Comparison of ENCODE assay signal across 1 cellular context in the genomic region with DNA sequence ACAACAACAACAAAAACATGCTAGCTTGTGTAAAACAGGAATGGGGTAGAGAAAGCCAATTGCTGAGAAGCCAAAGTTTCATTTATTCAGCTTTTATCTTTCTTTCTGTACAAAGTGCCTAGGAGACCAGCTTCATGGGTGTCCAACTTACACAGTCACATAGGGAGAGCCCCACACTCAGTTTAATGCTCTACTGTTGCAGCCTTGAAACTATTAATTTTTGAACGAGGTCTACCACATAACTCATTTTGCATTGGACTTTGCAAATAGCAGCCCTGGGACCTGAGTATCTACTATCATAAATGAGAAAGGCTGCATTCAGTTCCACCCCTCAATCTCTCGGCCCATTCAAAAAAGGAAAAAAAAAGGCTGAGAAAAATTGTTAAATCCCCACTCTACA.
TF ChIP-seq lines count a peak whose summit lies in the region.

No MANE protein-coding gene starts in this region.

TF ChIP-seq in GM12878, 131 proteins besides CTCF, POLR2A, EP300 and RAD21 (continued from another document):
- TF ChIP-seq, protein P1, sequence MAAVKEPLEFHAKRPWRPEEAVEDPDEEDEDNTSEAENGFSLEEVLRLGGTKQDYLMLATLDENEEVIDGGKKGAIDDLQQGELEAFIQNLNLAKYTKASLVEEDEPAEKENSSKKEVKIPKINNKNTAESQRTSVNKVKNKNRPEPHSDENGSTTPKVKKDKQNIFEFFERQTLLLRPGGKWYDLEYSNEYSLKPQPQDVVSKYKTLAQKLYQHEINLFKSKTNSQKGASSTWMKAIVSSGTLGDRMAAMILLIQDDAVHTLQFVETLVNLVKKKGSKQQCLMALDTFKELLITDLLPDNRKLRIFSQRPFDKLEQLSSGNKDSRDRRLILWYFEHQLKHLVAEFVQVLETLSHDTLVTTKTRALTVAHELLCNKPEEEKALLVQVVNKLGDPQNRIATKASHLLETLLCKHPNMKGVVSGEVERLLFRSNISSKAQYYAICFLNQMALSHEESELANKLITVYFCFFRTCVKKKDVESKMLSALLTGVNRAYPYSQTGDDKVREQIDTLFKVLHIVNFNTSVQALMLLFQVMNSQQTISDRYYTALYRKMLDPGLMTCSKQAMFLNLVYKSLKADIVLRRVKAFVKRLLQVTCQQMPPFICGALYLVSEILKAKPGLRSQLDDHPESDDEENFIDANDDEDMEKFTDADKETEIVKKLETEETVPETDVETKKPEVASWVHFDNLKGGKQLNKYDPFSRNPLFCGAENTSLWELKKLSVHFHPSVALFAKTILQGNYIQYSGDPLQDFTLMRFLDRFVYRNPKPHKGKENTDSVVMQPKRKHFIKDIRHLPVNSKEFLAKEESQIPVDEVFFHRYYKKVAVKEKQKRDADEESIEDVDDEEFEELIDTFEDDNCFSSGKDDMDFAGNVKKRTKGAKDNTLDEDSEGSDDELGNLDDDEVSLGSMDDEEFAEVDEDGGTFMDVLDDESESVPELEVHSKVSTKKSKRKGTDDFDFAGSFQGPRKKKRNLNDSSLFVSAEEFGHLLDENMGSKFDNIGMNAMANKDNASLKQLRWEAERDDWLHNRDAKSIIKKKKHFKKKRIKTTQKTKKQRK (IDR thresholded peaks at IDR 0.05; ENCODE audit: low read depth, low read length): no peak
- TF ChIP-seq, protein P2, sequence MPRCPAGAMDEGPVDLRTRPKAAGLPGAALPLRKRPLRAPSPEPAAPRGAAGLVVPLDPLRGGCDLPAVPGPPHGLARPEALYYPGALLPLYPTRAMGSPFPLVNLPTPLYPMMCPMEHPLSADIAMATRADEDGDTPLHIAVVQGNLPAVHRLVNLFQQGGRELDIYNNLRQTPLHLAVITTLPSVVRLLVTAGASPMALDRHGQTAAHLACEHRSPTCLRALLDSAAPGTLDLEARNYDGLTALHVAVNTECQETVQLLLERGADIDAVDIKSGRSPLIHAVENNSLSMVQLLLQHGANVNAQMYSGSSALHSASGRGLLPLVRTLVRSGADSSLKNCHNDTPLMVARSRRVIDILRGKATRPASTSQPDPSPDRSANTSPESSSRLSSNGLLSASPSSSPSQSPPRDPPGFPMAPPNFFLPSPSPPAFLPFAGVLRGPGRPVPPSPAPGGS (IDR thresholded peaks at IDR 0.05; ENCODE audit: borderline replicate concordance, insufficient read depth, low read depth, low read length, poor library complexity, severe bottlenecking): no peak
